ENCODE assay signal across 8 cellular contexts in the genomic region with DNA sequence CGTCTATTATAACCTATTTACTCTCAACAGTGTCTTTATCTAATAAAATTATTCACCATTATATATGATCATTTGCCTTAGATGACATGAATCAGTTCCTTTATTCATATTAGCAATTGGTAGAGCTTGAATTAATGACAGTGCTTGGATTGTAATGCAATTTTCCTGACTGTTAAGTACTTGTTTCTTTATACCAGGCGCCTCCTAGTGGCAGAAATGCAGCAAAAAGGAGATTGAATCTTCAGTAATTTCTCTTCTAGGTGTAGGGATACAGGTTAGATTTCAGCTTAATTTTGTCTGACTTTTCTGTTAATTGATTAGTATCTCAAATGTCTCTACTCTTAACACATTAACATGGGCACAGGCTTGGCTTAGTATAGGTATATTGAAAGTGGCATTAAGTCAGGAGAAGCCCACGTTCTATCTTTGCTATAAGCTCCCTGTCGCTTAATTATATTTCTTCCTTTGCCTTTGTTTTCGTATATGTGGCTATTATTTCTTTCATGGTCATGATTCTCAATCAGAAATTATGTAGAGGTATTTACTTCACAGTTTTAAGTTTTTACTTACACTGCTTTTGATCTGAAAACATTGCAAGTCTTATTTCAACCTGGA. TPM values are rescaled to one million over a fixed set of nuclear protein-coding genes. Genes with fewer than 3 reads are reported as not detected.
A peak's percentile ranks its signal among the peaks of the same experiment; 100 is the strongest.
DNase-seq lines count a peak whose midpoint lies in the region; ATAC-seq and TF ChIP-seq lines count a peak whose summit lies in the region.

No MANE protein-coding gene starts in this region.

- H3K27me3 ChIP-seq in breast epithelium = no peaks in the 10 kb centered on the region

- peaks cover 3 to 7% of the 10 kb centered on the region in 2 donors for H3K27me3 Mint-ChIP-seq in natural killer cell (ENCODE audit: low read depth in 2 of 2)
- H3K27me3 Mint-ChIP-seq in natural killer cell treated with Interleukin-12 subunit alpha and Interleukin-12 subunit beta and Interleukin-15 and Interleukin-18, amount 100 ng/mL, for 72 hours = peaks cover 14 to 33% of the 10 kb centered on the region in 2 donors

- H3K36me3 Mint-ChIP-seq in natural killer cell = no peaks in the 10 kb centered on the region
- no peaks in the 10 kb centered on the region for H3K36me3 Mint-ChIP-seq in natural killer cell treated with Interleukin-12 subunit alpha and Interleukin-12 subunit beta and Interleukin-15 and Interleukin-18, amount 100 ng/mL, for 72 hours

- H3K4me1 ChIP-seq in breast epithelium = no peaks in the 10 kb centered on the region

- intact Hi-C loops in natural killer cell (cut with micrococcal nuclease) = loop anchor here (5.0 kb wide), 2 partner anchors 560 to 640 kb away; no protein-coding TSS in a partner anchor
- intact Hi-C loops in breast epithelium (cut with DNase I; ENCODE audit: low total_unique reads) = loop anchor here (2.0 kb wide), 1 partner anchor 37 kb away; no protein-coding TSS in a partner anchor

- no peaks in the 10 kb centered on the region for H3K9me3 ChIP-seq in breast epithelium

- no peak overlapping the region for H3K27ac Mint-ChIP-seq in natural killer cell
- no peak overlapping the region for H3K27ac Mint-ChIP-seq in natural killer cell treated with Interleukin-12 subunit alpha and Interleukin-12 subunit beta and Interleukin-15 and Interleukin-18, amount 100 ng/mL, for 72 hours

- DNase-seq in natural killer cell (no peak), NCI-H187 (lab: John Stamatoyannopoulos, UW) (peak; percentile 2 to 49), T-helper 2 cell (peak in 4 of 5 experiments; percentile 9 to 63 (median 28)), breast epithelium (ENCODE audit: low spot score in 2 of 2) (peak in 1 of 2 donors; percentile 53), islet precursor cell (peak; percentile 72)
- DNase-seq in natural killer cell treated with Interleukin-12 subunit alpha and Interleukin-12 subunit beta and Interleukin-15 and Interleukin-18, amount 100 ng/mL, for 72 hours (ENCODE audit: low spot score) = no peak
- peak; percentile 44 for DNase-seq in stimulated activated CD4-positive, alpha-beta T cell treated with anti-CD3 and anti-CD28 coated beads, Interleukin-2, amount 100 ng/mL, for 4 hours (ENCODE audit: low read depth)

- H3K4me1 Mint-ChIP-seq in natural killer cell = no peaks in the 10 kb centered on the region
- H3K4me1 Mint-ChIP-seq in natural killer cell treated with Interleukin-12 subunit alpha and Interleukin-12 subunit beta and Interleukin-15 and Interleukin-18, amount 100 ng/mL, for 72 hours (ENCODE audit: low read depth in 2 of 2) = no peaks in the 10 kb centered on the region

- H3K4me3 Mint-ChIP-seq in natural killer cell = no peak overlapping the region
- no peak overlapping the region for H3K4me3 Mint-ChIP-seq in natural killer cell treated with Interleukin-12 subunit alpha and Interleukin-12 subunit beta and Interleukin-15 and Interleukin-18, amount 100 ng/mL, for 72 hours

- no peak for TF ChIP-seq POLR2A in breast epithelium (IDR thresholded peaks at IDR 0.05)

- H3K36me3 ChIP-seq in breast epithelium = no peaks in the 10 kb centered on the region

- no peak overlapping the region for H3K27ac ChIP-seq in breast epithelium

- peak in 1 of 3 donors; percentile 39 for ATAC-seq in natural killer cell
- ATAC-seq in natural killer cell treated with Interleukin-12 subunit alpha and Interleukin-12 subunit beta and Interleukin-15 and Interleukin-18, amount 100 ng/mL, for 72 hours = no peak
- ATAC-seq in GM21367 (IDR thresholded peaks at IDR 0.05; ENCODE audit: unreplicated experiment) = no peak

- H3K4me3 ChIP-seq in breast epithelium = no peak overlapping the region

- TF ChIP-seq CTCF in natural killer cell (IDR thresholded peaks at IDR 0.05) = peak; percentile 86
- TF ChIP-seq CTCF in breast epithelium (IDR thresholded peaks at IDR 0.05) = peak; percentile 82 to 96 (median 90)

- H3K9me3 Mint-ChIP-seq in natural killer cell = no peaks in the 10 kb centered on the region
- no peaks in the 10 kb centered on the region for H3K9me3 Mint-ChIP-seq in natural killer cell treated with Interleukin-12 subunit alpha and Interleukin-12 subunit beta and Interleukin-15 and Interleukin-18, amount 100 ng/mL, for 72 hours

RNA-seq across cellular contexts. Expression of a gene that starts 9.1 kb away (rescaled TPM):
- total RNA-seq in natural killer cell (not detected), breast epithelium (10 to 100 TPM; 54.2 to 99.6 (median 91.7) TPM)
- under 1 TPM; 0.36 to 0.81 TPM for total RNA-seq in natural killer cell treated with Interleukin-12 subunit alpha and Interleukin-12 subunit beta and Interleukin-15 and Interleukin-18, amount 100 ng/mL, for 72 hours

RNA-seq across cellular contexts. Expression of a gene that starts 43.3 kb away (rescaled TPM):
- total RNA-seq in natural killer cell = 10 to 100 TPM; 30.2 to 36.0 (median 32.3) TPM
- 10 to 100 TPM; 24.0 to 40.8 TPM for total RNA-seq in natural killer cell treated with Interleukin-12 subunit alpha and Interleukin-12 subunit beta and Interleukin-15 and Interleukin-18, amount 100 ng/mL, for 72 hours
- total RNA-seq in breast epithelium = 10 to 100 TPM; 20.5 to 32.2 (median 21.6) TPM

Comparison
In these comparisons a context has a peak if more than half of its experiments do, and no peak if none do; other contexts are left out.
1. DNase-seq: peak in NCI-H187 (2 of 2), T-helper 2 cell (4 of 5), islet precursor cell (single experiment) and stimulated activated CD4-positive, alpha-beta T cell treated with anti-CD3 and anti-CD28 coated beads, Interleukin-2, amount 100 ng/mL, for 4 hours (single experiment); none in natural killer cell (single experiment) and natural killer cell treated with Interleukin-12 subunit alpha and Interleukin-12 subunit beta and Interleukin-15 and Interleukin-18, amount 100 ng/mL, for 72 hours (single experiment).
2. RNA of a gene that starts 9.1 kb away (total RNA-seq): 54.2 to 99.6 TPM in breast epithelium; 0.36 to 0.81 TPM in natural killer cell treated with Interleukin-12 subunit alpha and Interleukin-12 subunit beta and Interleukin-15 and Interleukin-18, amount 100 ng/mL, for 72 hours and not detected in natural killer cell; every median in the first group is over 10 times any median in the second.